In the genomic region with DNA sequence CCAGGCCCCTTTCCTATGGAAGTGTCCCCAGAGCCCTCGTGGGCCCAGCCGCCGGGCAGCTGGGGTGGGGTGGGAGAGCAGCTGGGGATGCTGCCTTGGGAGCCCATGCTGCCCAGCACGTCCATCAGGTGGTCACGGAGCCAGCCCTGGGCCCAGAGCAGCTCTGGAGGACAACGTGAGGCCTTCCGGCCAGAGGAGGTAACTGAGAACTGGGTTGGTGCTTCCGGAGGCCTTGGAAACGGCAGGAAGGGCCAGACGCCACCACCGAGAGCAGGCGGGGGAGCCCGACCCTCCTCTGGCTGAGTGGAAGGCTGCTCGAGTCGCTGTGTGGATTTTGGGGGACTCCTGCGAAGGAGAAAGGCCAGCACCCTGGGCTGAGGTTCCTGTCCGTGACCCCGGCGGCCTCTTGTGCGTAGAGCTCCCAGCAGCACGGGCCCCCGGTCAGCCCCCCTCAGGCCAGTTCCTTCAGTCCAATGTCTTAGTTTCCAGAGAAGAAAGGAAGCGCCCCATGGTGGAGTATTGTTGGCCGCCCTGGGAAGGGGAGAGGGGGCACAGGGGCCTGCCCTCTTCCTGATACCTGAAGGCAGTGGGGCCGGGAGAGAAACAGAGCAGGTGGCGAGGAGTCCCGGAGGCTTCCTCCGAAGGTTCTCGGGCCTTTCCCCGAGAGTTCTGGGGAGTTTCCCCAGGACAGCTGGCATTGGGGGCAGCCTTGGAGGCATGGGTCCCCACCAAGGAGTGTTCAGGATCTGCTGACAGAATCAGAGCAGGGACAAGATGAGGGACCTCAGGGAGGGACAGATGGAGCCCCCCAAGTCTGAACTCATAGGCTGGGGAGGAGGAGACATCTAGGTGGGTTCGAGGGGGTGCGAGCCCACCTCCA, we compare ENCODE assay signal across 26 cellular contexts.
DNase-seq lines count a peak whose midpoint lies in the region; ATAC-seq, FAIRE-seq and TF ChIP-seq lines count a peak whose summit lies in the region.
"Had no signal": no experiment of that assay in that cellular context is flagged by ENCODE, and none has a peak within 500 bp of the region (broad histone marks: within the 10 kb centered on the region; RNA-seq: fewer than 3 reads in every experiment).

No MANE protein-coding gene starts in this region.

- H3K27me3 Mint-ChIP-seq in stimulated activated naive CD8-positive, alpha-beta T cell treated with anti-CD3 and anti-CD28 coated beads, Interleukin-15, amount 100 ng/mL, for 72 hours: no peaks in the 10 kb centered on the region
- no peaks in the 10 kb centered on the region for H3K27me3 Mint-ChIP-seq in CD4-positive, alpha-beta T cell
- H3K27me3 Mint-ChIP-seq: activated CD4-positive, alpha-beta memory T cell treated with anti-CD3 and anti-CD28 coated beads, Interleukin-2, amount 10 ng/mL, durations not matched to agents 7 days and 5 days; activated naive CD8-positive, alpha-beta T cell treated with anti-CD3 and anti-CD28 coated beads for 36 hours; activated T-cell treated with anti-CD3 and anti-CD28 coated beads, Interleukin-2, amount 50 U/mL, for 24 hours; CD4-positive, CD25-positive, alpha-beta regulatory T cell; naive B cell; T-helper 17 cell had no signal

- intact Hi-C loops in CD4-positive, alpha-beta T cell (cut with DNase I, micrococcal nuclease): no loop called here

- no peak overlapping the region for H2BK5ac ChIP-seq in H1 (ENCODE audit: low read depth, low read length)

- no peak overlapping the region for H3K14ac ChIP-seq in H1 (ENCODE audit: insufficient read length)

- H2BK12ac ChIP-seq in H1 (ENCODE audit: low read depth, low read length): no peak overlapping the region

- H3K9me3 ChIP-seq in H1 (ENCODE audit: insufficient read depth in 2 of 2, low read depth in 1 of 2, low read length in 1 of 2) (no peaks in the 10 kb centered on the region), osteoblast (ENCODE audit: low read depth, low read length) (no peaks in the 10 kb centered on the region)
- no peaks in the 10 kb centered on the region for H3K9me3 ChIP-seq in CD4-positive, alpha-beta T cell (ENCODE audit: control insufficient read depth, low read length)
- H3K9me3 ChIP-seq in effector memory CD4-positive, alpha-beta T cell (ENCODE audit: control insufficient read depth, low read length): no peaks in the 10 kb centered on the region
- H3K9me3 ChIP-seq: prostate gland, thoracic aorta had no signal

- H3K4me3 ChIP-seq in H1 (ENCODE audit: extremely low read depth in 1 of 4, insufficient read depth in 2 of 4, low read depth in 3 of 4, low read length in 4 of 4): no peak overlapping the region
- H3K4me3 ChIP-seq in osteoblast (ENCODE audit: insufficient read depth, low read length): no peak overlapping the region
- no peak overlapping the region for H3K4me3 ChIP-seq in effector memory CD4-positive, alpha-beta T cell (ENCODE audit: insufficient read depth, low read depth, low read length, poor library complexity, severe bottlenecking)
- H3K4me3 ChIP-seq: prostate gland, smooth muscle cell, thoracic aorta had no signal

- no peak overlapping the region for H4K5ac ChIP-seq in H1 (ENCODE audit: insufficient read length, low read depth, low read length)

- FAIRE-seq in H1 (lab: Jason Lieb, UNC): no peak

- peaks cover 5% of the 10 kb centered on the region; the same call in 1 of the 2 replicates for H3K23me2 ChIP-seq in H1 (ENCODE audit: low read depth, low read length)

- WGBS in H1 (ENCODE audit: extremely low coverage in 1 of 2, insufficient coverage in 1 of 2, insufficient read length in 1 of 2, insufficient replicate concordance in 2 of 2, low coverage in 1 of 2, low lambda C conversion rate in 2 of 2, missing lambda C conversion rate in 1 of 2), 2 experiments: 86% methylated on average over 27 of the region's 32 CpGs; no CpG with 5 or more reads in 1 of the 2 experiments

- no peak overlapping the region for H2BK20ac ChIP-seq in H1 (ENCODE audit: low read length)

- no peak overlapping the region for H2AFZ ChIP-seq in H1 (ENCODE audit: low read length)
- no peak overlapping the region for H2AFZ ChIP-seq in osteoblast (ENCODE audit: low read length)

- H3K9ac ChIP-seq in H1 (replicated peaks in 1 of 4; ENCODE audit: extremely low read depth in 1 of 4, low read depth in 3 of 4, low read length in 3 of 4): no peak overlapping the region

- H3K56ac ChIP-seq in H1 (replicated peaks; ENCODE audit: insufficient read length, low read depth, low read length): no peak overlapping the region

- no peaks in the 10 kb centered on the region for H3K9me3 Mint-ChIP-seq in stimulated activated naive CD8-positive, alpha-beta T cell treated with anti-CD3 and anti-CD28 coated beads, Interleukin-15, amount 100 ng/mL, for 72 hours
- H3K9me3 Mint-ChIP-seq in CD4-positive, alpha-beta T cell: no peaks in the 10 kb centered on the region
- H3K9me3 Mint-ChIP-seq: activated CD4-positive, alpha-beta memory T cell treated with anti-CD3 and anti-CD28 coated beads, Interleukin-2, amount 10 ng/mL, durations not matched to agents 7 days and 5 days; activated naive CD8-positive, alpha-beta T cell treated with anti-CD3 and anti-CD28 coated beads for 36 hours; activated T-cell treated with anti-CD3 and anti-CD28 coated beads, Interleukin-2, amount 50 U/mL, for 24 hours; brain; CD4-positive, CD25-positive, alpha-beta regulatory T cell; naive B cell; WTC11 had no signal

- no peak for TF ChIP-seq RAD21 in H1 (IDR thresholded peaks at IDR 0.05 in 1 of 2, conservative IDR thresholded peaks at IDR 0.05 in 1 of 2; ENCODE audit: low read depth in 2 of 2, low read length in 2 of 2)

- ATAC-seq in stimulated activated naive CD8-positive, alpha-beta T cell treated with anti-CD3 and anti-CD28 coated beads, Interleukin-15, amount 100 ng/mL, for 72 hours: no peak
- ATAC-seq in stimulated activated naive CD8-positive, alpha-beta T cell treated with anti-CD3 and anti-CD28 coated beads, Interleukin-15, Interleukin-2, amounts not matched to agents 100 U/mL and 50 U/mL, for 24 hours: no peak
- ATAC-seq in HG02885 (IDR thresholded peaks at IDR 0.05; ENCODE audit: poor library complexity, unreplicated experiment): no peak
- ATAC-seq in CD4-positive, alpha-beta T cell (ENCODE audit: poor library complexity): no peak
- ATAC-seq: T-helper 17 cell, WTC11 had no signal

- H3K27ac ChIP-seq in H1 (ENCODE audit: low read depth, low read length) (no peak overlapping the region), osteoblast (ENCODE audit: low read depth, low read length) (no peak overlapping the region)
- H3K27ac ChIP-seq in CD4-positive, alpha-beta T cell (ENCODE audit: low read depth, low read length): no peak overlapping the region
- no peak overlapping the region for H3K27ac ChIP-seq in effector memory CD4-positive, alpha-beta T cell (ENCODE audit: insufficient read depth, low read length, poor library complexity, severe bottlenecking)
- H3K27ac ChIP-seq: prostate gland, thoracic aorta had no signal

- H3K23ac ChIP-seq in H1 (ENCODE audit: insufficient read length): no peak overlapping the region

- DNase-seq in stimulated activated naive CD8-positive, alpha-beta T cell treated with anti-CD3 and anti-CD28 coated beads, Interleukin-15, amount 100 ng/mL, for 72 hours: no peak
- no peak for DNase-seq in stimulated activated naive CD8-positive, alpha-beta T cell treated with anti-CD3 and anti-CD28 coated beads, Interleukin-15, Interleukin-2, amounts not matched to agents 100 U/mL and 50 U/mL, for 24 hours
- DNase-seq in H1 (ENCODE audit: low read depth in 1 of 2, low spot score in 2 of 2) (no peak), osteoblast (ENCODE audit: insufficient read length, low spot score, missing footprints) (peak; percentile 77), NCI-H2227 treated with DMSO at 0.1 percent for 48 hours (lab: John Stamatoyannopoulos, UW) (no peak)
- no peak for DNase-seq in CD4-positive, alpha-beta T cell
- no peak for DNase-seq in effector memory CD4-positive, alpha-beta T cell
- DNase-seq: ACHN; activated CD4-positive, alpha-beta memory T cell treated with anti-CD3 and anti-CD28 coated beads, Interleukin-2, amount 10 ng/mL, durations not matched to agents 7 days and 5 days; activated naive CD8-positive, alpha-beta T cell treated with anti-CD3 and anti-CD28 coated beads for 36 hours; activated T-cell treated with anti-CD3 and anti-CD28 coated beads, Interleukin-2, amount 50 U/mL, for 24 hours; CD4-positive, CD25-positive, alpha-beta regulatory T cell; GOT3; KBM-7; naive B cell; NCI-H2029 treated with DMSO at 0.1 percent for 48 hours; NCI-H510A; SIG-M5; stimulated activated CD8-positive, alpha-beta memory T cell treated with anti-CD3 and anti-CD28 coated beads, Interleukin-4, amount 100 ng/mL, for 48 hours; T-helper 17 cell had no signal

- H4K91ac ChIP-seq in H1 (replicated peaks; ENCODE audit: insufficient read length, low read length): no peak overlapping the region

- no peaks in the 10 kb centered on the region; the same call in 1 of the 2 replicates for H3K79me1 ChIP-seq in H1 (ENCODE audit: low read depth, low read length)

- POLR2A ChIA-PET in H1 (lab: Charles Lee; ENCODE audit: partially characterized antibody): interaction anchor here (1.1 kb wide), 1 partner anchor 214 kb away, joined by 3 read pairs; a partner anchor contains a TSS
- POLR2A ChIA-PET in CD4-positive, alpha-beta T cell (lab: Charles Lee): no interaction called here

- CTCF ChIA-PET in H1 (lab: Charles Lee; ENCODE audit: partially characterized antibody): interaction anchor here (0.6 kb wide), 1 partner anchor 56 kb away, joined by 3 read pairs; no protein-coding TSS in a partner anchor
- CTCF ChIA-PET in CD4-positive, alpha-beta T cell (lab: Charles Lee): no interaction called here

- H3K4ac ChIP-seq in H1 (replicated peaks; ENCODE audit: insufficient read length, low read depth, low read length): no peak overlapping the region

- no peak overlapping the region for H2AK5ac ChIP-seq in H1 (ENCODE audit: low read depth, low read length)

- H2BK120ac ChIP-seq in H1 (replicated peaks; ENCODE audit: low read depth, low read length): no peak overlapping the region

- H3K36me3 Mint-ChIP-seq in CD4-positive, alpha-beta T cell (ENCODE audit: low read depth): peaks cover 7% of the 10 kb centered on the region
- H3K36me3 Mint-ChIP-seq: activated naive CD8-positive, alpha-beta T cell treated with anti-CD3 and anti-CD28 coated beads for 36 hours had no signal

- H4K20me1 ChIP-seq in H1 (replicated peaks in 1 of 2; ENCODE audit: control insufficient read depth in 1 of 2, insufficient read depth in 2 of 2, low read length in 2 of 2) (peaks cover 0 to 4% of the 10 kb centered on the region in 2 experiments), osteoblast (ENCODE audit: insufficient read depth, low read length) (peaks cover 2% of the 10 kb centered on the region)

- TF ChIP-seq EP300 in H1 (IDR thresholded peaks at IDR 0.05; ENCODE audit: borderline replicate concordance in 1 of 2, low read depth in 2 of 2, low read length in 2 of 2): no peak

- no peak overlapping the region for H3K18ac ChIP-seq in H1 (ENCODE audit: extremely low read depth, low read length)

- H3K79me2 ChIP-seq in H1 (ENCODE audit: control insufficient read depth in 1 of 2, insufficient read depth in 2 of 2, low read length in 2 of 2) (no peaks in the 10 kb centered on the region), osteoblast (ENCODE audit: insufficient read depth, low read length) (no peaks in the 10 kb centered on the region)

- no peak overlapping the region for H3K4me2 ChIP-seq in H1 (ENCODE audit: insufficient read depth in 1 of 2, low read depth in 2 of 2, low read length in 2 of 2)
- no peak overlapping the region for H3K4me2 ChIP-seq in osteoblast (ENCODE audit: insufficient read depth, low read length)
- H3K4me2 ChIP-seq: smooth muscle cell had no signal

- H3K27me3 ChIP-seq in H1 (replicated peaks in 1 of 4; ENCODE audit: control insufficient read depth in 3 of 4, extremely low read depth in 1 of 4, insufficient read depth in 3 of 4, low read length in 3 of 4) (no peaks in the 10 kb centered on the region), osteoblast (ENCODE audit: insufficient read depth, low read length) (no peaks in the 10 kb centered on the region)
- no peaks in the 10 kb centered on the region for H3K27me3 ChIP-seq in CD4-positive, alpha-beta T cell (ENCODE audit: control insufficient read depth, insufficient read depth, low read length)
- H3K27me3 ChIP-seq in effector memory CD4-positive, alpha-beta T cell (replicated peaks; ENCODE audit: control insufficient read depth, insufficient read depth, low read length, poor library complexity, severe bottlenecking): no peaks in the 10 kb centered on the region

- H3K36me3 ChIP-seq in H1 (ENCODE audit: control insufficient read depth in 2 of 4, insufficient read depth in 4 of 4, low read length in 3 of 4): peaks cover 0 to 19% (median 4%) of the 10 kb centered on the region in 4 experiments; a peak in 4 of 8 replicates
- H3K36me3 ChIP-seq in osteoblast (ENCODE audit: insufficient read depth, low read length): peaks cover 3% of the 10 kb centered on the region
- peaks cover 27% of the 10 kb centered on the region for H3K36me3 ChIP-seq in effector memory CD4-positive, alpha-beta T cell (ENCODE audit: control insufficient read depth, insufficient read depth, low read length)

- TF ChIP-seq CTCF in H1 (IDR thresholded peaks at IDR 0.05; ENCODE audit: control extremely low read depth in 1 of 3, insufficient read depth in 1 of 3, low read depth in 1 of 3, low read length in 3 of 3) (no peak), osteoblast (IDR thresholded peaks at IDR 0.05; ENCODE audit: extremely low read depth, low read depth, low read length) (no peak)
- TF ChIP-seq CTCF in CD4-positive, alpha-beta T cell (IDR thresholded peaks at IDR 0.05): no peak

- H3K27ac Mint-ChIP-seq in stimulated activated naive CD8-positive, alpha-beta T cell treated with anti-CD3 and anti-CD28 coated beads, Interleukin-15, amount 100 ng/mL, for 72 hours: peak overlapping the region; percentile 69 to 87
- no peak overlapping the region for H3K27ac Mint-ChIP-seq in CD4-positive, alpha-beta T cell
- H3K27ac Mint-ChIP-seq: activated CD4-positive, alpha-beta memory T cell treated with anti-CD3 and anti-CD28 coated beads, Interleukin-2, amount 10 ng/mL, durations not matched to agents 7 days and 5 days; activated naive CD8-positive, alpha-beta T cell treated with anti-CD3 and anti-CD28 coated beads for 36 hours; activated T-cell treated with anti-CD3 and anti-CD28 coated beads, Interleukin-2, amount 50 U/mL, for 24 hours; CD4-positive, CD25-positive, alpha-beta regulatory T cell; T-helper 17 cell; WTC11 had no signal

- no peak overlapping the region for H3K4me3 Mint-ChIP-seq in stimulated activated naive CD8-positive, alpha-beta T cell treated with anti-CD3 and anti-CD28 coated beads, Interleukin-15, amount 100 ng/mL, for 72 hours
- H3K4me3 Mint-ChIP-seq in CD4-positive, alpha-beta T cell: no peak overlapping the region
- H3K4me3 Mint-ChIP-seq: activated CD4-positive, alpha-beta memory T cell treated with anti-CD3 and anti-CD28 coated beads, Interleukin-2, amount 10 ng/mL, durations not matched to agents 7 days and 5 days; activated naive CD8-positive, alpha-beta T cell treated with anti-CD3 and anti-CD28 coated beads for 36 hours; activated T-cell treated with anti-CD3 and anti-CD28 coated beads, Interleukin-2, amount 50 U/mL, for 24 hours; brain; CD4-positive, CD25-positive, alpha-beta regulatory T cell; naive B cell; T-helper 17 cell; WTC11 had no signal

- H3K4me1 Mint-ChIP-seq in stimulated activated naive CD8-positive, alpha-beta T cell treated with anti-CD3 and anti-CD28 coated beads, Interleukin-15, amount 100 ng/mL, for 72 hours: no peaks in the 10 kb centered on the region
- H3K4me1 Mint-ChIP-seq in CD4-positive, alpha-beta T cell (ENCODE audit: low read depth): no peaks in the 10 kb centered on the region
- H3K4me1 Mint-ChIP-seq: activated CD4-positive, alpha-beta memory T cell treated with anti-CD3 and anti-CD28 coated beads, Interleukin-2, amount 10 ng/mL, durations not matched to agents 7 days and 5 days; activated naive CD8-positive, alpha-beta T cell treated with anti-CD3 and anti-CD28 coated beads for 36 hours; CD4-positive, CD25-positive, alpha-beta regulatory T cell; T-helper 17 cell; WTC11 had no signal

- peak overlapping the region; percentile 92 for H4K8ac ChIP-seq in H1 (ENCODE audit: extremely low read depth, insufficient read depth, low read length)

- H3K4me1 ChIP-seq in H1 (replicated peaks in 1 of 4; ENCODE audit: control insufficient read depth in 3 of 4, insufficient read depth in 4 of 4, low read length in 3 of 4) (peaks cover 0 to 2% (median 0%) of the 10 kb centered on the region in 4 experiments; a peak in 1 of 7 replicates), osteoblast (ENCODE audit: insufficient read depth, low read length) (no peaks in the 10 kb centered on the region)
- H3K4me1 ChIP-seq in effector memory CD4-positive, alpha-beta T cell (ENCODE audit: control insufficient read depth, insufficient read depth, low read length, poor library complexity, severe bottlenecking): no peaks in the 10 kb centered on the region
- H3K4me1 ChIP-seq: prostate gland had no signal

- no peak for TF ChIP-seq POLR2A in H1 (IDR thresholded peaks at IDR 0.05; ENCODE audit: control extremely low read depth in 1 of 2, low read depth in 2 of 2, low read length in 2 of 2)

- H2BK15ac ChIP-seq in H1 (ENCODE audit: low read length): no peak overlapping the region
